Comparison of ENCODE assay signal across 2 cellular contexts in the genomic region with DNA sequence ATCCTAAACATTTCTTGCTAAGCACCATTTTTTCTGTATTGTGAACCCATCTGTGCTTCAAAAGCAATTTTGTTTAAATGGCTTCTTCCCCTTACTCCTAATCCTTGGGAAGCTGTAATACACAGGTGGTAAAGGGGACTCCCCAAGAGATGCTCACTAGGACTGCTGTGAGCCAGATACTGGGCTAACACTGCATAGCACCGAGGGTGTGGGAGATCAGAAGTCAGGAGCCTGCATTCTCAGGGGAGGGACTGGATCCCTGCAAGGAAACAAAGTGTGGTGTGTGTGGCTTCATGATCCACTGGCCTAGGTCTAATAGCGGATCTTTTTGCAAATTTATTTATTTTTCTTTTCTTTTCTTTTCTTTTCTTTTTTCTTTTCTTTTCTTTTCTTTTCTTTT. TPM values are rescaled to one million over a fixed set of nuclear protein-coding genes. Genes with fewer than 3 reads are reported as not detected.
"Had no signal": no experiment of that assay in that cellular context is flagged by ENCODE, and none has a peak within 500 bp of the region (broad histone marks: within the 10 kb centered on the region; RNA-seq: fewer than 3 reads in every experiment).

No MANE protein-coding gene starts in this region.

RNA-seq across cellular contexts. Expression of a gene that starts 57.7 kb away (rescaled TPM):
- total RNA-seq: M059J had no signal
- polyA plus RNA-seq: aorta had no signal
